8 cellular contexts compared by ENCODE assay signal in genomic region chr3:183766745-183767606, GRCh38. TPM values are rescaled to one million over a fixed set of nuclear protein-coding genes. Genes with fewer than 3 reads are reported as not detected.
DNase-seq lines count a peak whose midpoint lies in the region; ATAC-seq and TF ChIP-seq lines count a peak whose summit lies in the region.

No MANE protein-coding gene starts in this region.

- TF ChIP-seq CTCF in GM12865 (IDR thresholded peaks at IDR 0.05; ENCODE audit: insufficient read depth, low read depth, low read length, missing control alignments) (peak; percentile 72), kidney epithelial cell (IDR thresholded peaks at IDR 0.05; ENCODE audit: insufficient read depth, low read length, poor library complexity, severe bottlenecking) (peak; percentile 86)

- H3K27ac Mint-ChIP-seq in central memory CD8-positive, alpha-beta T cell (ENCODE audit: low read depth), result no peak overlapping the region

- no peaks in the 10 kb centered on the region for H3K27me3 Mint-ChIP-seq in central memory CD8-positive, alpha-beta T cell

- no peaks in the 10 kb centered on the region for H3K27me3 ChIP-seq in kidney epithelial cell (ENCODE audit: control insufficient read depth, insufficient read depth, low read length)

- peaks cover 12% of the 10 kb centered on the region for H3K4me1 Mint-ChIP-seq in central memory CD8-positive, alpha-beta T cell

- peaks cover under 1% of the 10 kb centered on the region for H3K36me3 ChIP-seq in kidney epithelial cell (ENCODE audit: control insufficient read depth, insufficient read depth, low read length)

- ATAC-seq in HG02885 (IDR thresholded peaks at IDR 0.05; ENCODE audit: poor library complexity, unreplicated experiment) (peak; percentile 76), HG03196 (IDR thresholded peaks at IDR 0.05; ENCODE audit: unreplicated experiment) (no peak)
- ATAC-seq in central memory CD8-positive, alpha-beta T cell (replicated peaks; ENCODE audit: extremely low read depth, poor library complexity, severe bottlenecking), result peak; percentile 65

- no peaks in the 10 kb centered on the region for H3K9me3 Mint-ChIP-seq in central memory CD8-positive, alpha-beta T cell

- H3K4me3 Mint-ChIP-seq in central memory CD8-positive, alpha-beta T cell, result no peak overlapping the region

- peaks cover 16% of the 10 kb centered on the region for H3K36me3 Mint-ChIP-seq in central memory CD8-positive, alpha-beta T cell (ENCODE audit: insufficient read depth)

- DNase-seq in GM12865 (ENCODE audit: low read depth), result peak; percentile 75
- DNase-seq in NCI-H2171 treated with DMSO at 0.1 percent for 48 hours (lab: John Stamatoyannopoulos, UW), result peak; percentile 81
- peak; percentile 47 for DNase-seq in activated CD4-positive, CD25-positive, alpha-beta regulatory T cell treated with anti-CD3 and anti-CD28 coated beads, Interleukin-2, amount 50 U/mL, for 16 hours (ENCODE audit: low read depth, low spot score)
- DNase-seq in central memory CD8-positive, alpha-beta T cell (ENCODE audit: low spot score in 2 of 2), result peak; percentile 49 to 53
- no peak for DNase-seq in kidney epithelial cell (ENCODE audit: low read depth)
- DNase-seq in stimulated activated CD4-positive, alpha-beta T cell treated with anti-CD3 and anti-CD28 coated beads, Interleukin-2, amount 100 ng/mL, for 48 hours, result peak; percentile 54 to 66

- H3K4me3 ChIP-seq in GM12865 (ENCODE audit: low read depth, low read length), result no peak overlapping the region
- H3K4me3 ChIP-seq in kidney epithelial cell (ENCODE audit: low read depth, low read length), result no peak overlapping the region

RNA-seq across cellular contexts. Expression of gene MAP6D1, which starts 58.4 kb away (rescaled TPM):
- 3.3 and 3.4 TPM in 2 replicates for total RNA-seq in kidney epithelial cell
